Comparison of ENCODE assay signal across 18 cellular contexts in genomic region chr1:167467126-167467725, GRCh38. TPM values are rescaled to one million over a fixed set of nuclear protein-coding genes. Genes with fewer than 3 reads are reported as not detected.
DNase-seq lines count a peak whose midpoint lies in the region; ATAC-seq and TF ChIP-seq lines count a peak whose summit lies in the region.
"Had no signal": no experiment of that assay in that cellular context is flagged by ENCODE, and none has a peak within 500 bp of the region (broad histone marks: within the 10 kb centered on the region; RNA-seq: fewer than 3 reads in every experiment).

No MANE protein-coding gene starts in this region.

- no peaks in the 10 kb centered on the region for H3K9me3 Mint-ChIP-seq in stimulated activated naive CD8-positive, alpha-beta T cell treated with anti-CD3 and anti-CD28 coated beads, Interleukin-15, Interleukin-2, amounts not matched to agents 100 ng/mL and 50 ng/mL, for 24 hours
- no peaks in the 10 kb centered on the region for H3K9me3 Mint-ChIP-seq in stimulated activated naive CD8-positive, alpha-beta T cell treated with anti-CD3 and anti-CD28 coated beads, Interleukin-15, amount 100 ng/mL, for 72 hours
- no peaks in the 10 kb centered on the region for H3K9me3 Mint-ChIP-seq in activated naive CD4-positive, alpha-beta T cell treated with anti-CD3 and anti-CD28 coated beads, Interleukin-2, amount 50 U/mL, for 24 hours
- H3K9me3 Mint-ChIP-seq: activated CD4-positive, alpha-beta T cell treated with anti-CD3 and anti-CD28 coated beads, Interleukin-2, amount 10 ng/mL, durations not matched to agents 24 days and 14 days; activated naive CD8-positive, alpha-beta T cell treated with anti-CD3 and anti-CD28 coated beads, Interleukin-2, amount 10 ng/mL, durations not matched to agents 7 days and 5 days; dendritic cell treated with granulocyte-macrophage colony-stimulating factor and Interleukin-4, amounts not matched to agents 40 ng/mL and 50 ng/mL, for 4 days had no signal

- peaks cover 35% of the 10 kb centered on the region for H3K36me3 Mint-ChIP-seq in stimulated activated naive CD8-positive, alpha-beta T cell treated with anti-CD3 and anti-CD28 coated beads, Interleukin-15, Interleukin-2, amounts not matched to agents 100 ng/mL and 50 ng/mL, for 24 hours (ENCODE audit: low read depth)
- peaks cover 5% of the 10 kb centered on the region for H3K36me3 Mint-ChIP-seq in activated naive CD4-positive, alpha-beta T cell treated with anti-CD3 and anti-CD28 coated beads, Interleukin-2, amount 50 U/mL, for 24 hours

- H3K9me2 ChIP-seq in GM23248 (ENCODE audit: insufficient read depth), result no peaks in the 10 kb centered on the region

- no peak for ATAC-seq in stimulated activated naive CD8-positive, alpha-beta T cell treated with anti-CD3 and anti-CD28 coated beads, Interleukin-15, amount 100 ng/mL, for 72 hours
- no peak for ATAC-seq in upper lobe of right lung
- ATAC-seq: Panc1 had no signal

- H3K79me2 ChIP-seq in GM23248 (ENCODE audit: insufficient read depth), result no peaks in the 10 kb centered on the region

- no peaks in the 10 kb centered on the region for H3K27me3 ChIP-seq in iPS-18a (ENCODE audit: control insufficient read depth, insufficient read depth, low read length)
- H3K27me3 ChIP-seq in upper lobe of right lung, result no peaks in the 10 kb centered on the region
- peaks cover 18% of the 10 kb centered on the region for H3K27me3 ChIP-seq in GM23248 (replicated peaks; ENCODE audit: insufficient read depth)

- in situ Hi-C loops in GM23248 (cut with MboI), result no loop called here

- H3K27ac ChIP-seq in iPS-18a (ENCODE audit: low read length), result no peak overlapping the region
- no peak overlapping the region for H3K27ac ChIP-seq in upper lobe of right lung
- no peak overlapping the region for H3K27ac ChIP-seq in GM23248

- H3K4me2 ChIP-seq in GM23248 (ENCODE audit: unreplicated experiment), result no peak overlapping the region

- no peak for TF ChIP-seq CTCF in upper lobe of right lung (IDR thresholded peaks at IDR 0.05)

- 75 to 77% methylated on average over 15 of the region's 15 CpGs for WGBS in GM23248 (ENCODE audit: low coverage in 1 of 2, low lambda C conversion rate in 2 of 2, missing lambda C conversion rate in 2 of 2), 2 experiments

- no peaks in the 10 kb centered on the region for H3F3A ChIP-seq in GM23248 (ENCODE audit: insufficient read depth)

- peaks cover 68% of the 10 kb centered on the region for H3K4me1 Mint-ChIP-seq in stimulated activated naive CD8-positive, alpha-beta T cell treated with anti-CD3 and anti-CD28 coated beads, Interleukin-15, Interleukin-2, amounts not matched to agents 100 ng/mL and 50 ng/mL, for 24 hours (ENCODE audit: low read depth)
- H3K4me1 Mint-ChIP-seq in stimulated activated naive CD8-positive, alpha-beta T cell treated with anti-CD3 and anti-CD28 coated beads, Interleukin-15, amount 100 ng/mL, for 72 hours, result peaks cover 82% of the 10 kb centered on the region
- peaks cover 95% of the 10 kb centered on the region for H3K4me1 Mint-ChIP-seq in activated naive CD4-positive, alpha-beta T cell treated with anti-CD3 and anti-CD28 coated beads, Interleukin-2, amount 50 U/mL, for 24 hours

- intact Hi-C loops in upper lobe of right lung (cut with DNase I), result no loop called here

- H3K9ac ChIP-seq in iPS-18a (ENCODE audit: low read length), result peak overlapping the region; percentile 16
- H3K9ac ChIP-seq in GM23248, result no peak overlapping the region

- no peaks in the 10 kb centered on the region for H3K36me3 ChIP-seq in iPS-18a (ENCODE audit: control insufficient read depth, low read depth, low read length)
- no peaks in the 10 kb centered on the region for H3K36me3 ChIP-seq in upper lobe of right lung
- H3K36me3 ChIP-seq in GM23248 (ENCODE audit: low read depth), result no peaks in the 10 kb centered on the region

- no peak for DNase-seq in stimulated activated naive CD8-positive, alpha-beta T cell treated with anti-CD3 and anti-CD28 coated beads, Interleukin-15, amount 100 ng/mL, for 72 hours
- peak; percentile 21 for DNase-seq in upper lobe of right lung
- no peak for DNase-seq in NCI-H2196 treated with DMSO at 0.1 percent for 48 hours (lab: John Stamatoyannopoulos, UW; ENCODE audit: unreplicated experiment)
- no peak for DNase-seq in anterior cingulate cortex (lab: John Stamatoyannopoulos, UW)
- no peak for DNase-seq in GM23248
- DNase-seq: activated CD4-positive, alpha-beta T cell treated with anti-CD3 and anti-CD28 coated beads, Interleukin-2, amount 10 ng/mL, durations not matched to agents 24 days and 14 days; activated naive CD8-positive, alpha-beta T cell treated with anti-CD3 and anti-CD28 coated beads, Interleukin-2, amount 10 ng/mL, durations not matched to agents 7 days and 5 days; HCEC 1CT; NCI-H446; stimulated activated CD4-positive, alpha-beta T cell treated with anti-CD3 and anti-CD28 coated beads, Interleukin-4, amount 100 ng/mL, for 4 hours; stimulated activated naive CD4-positive, alpha-beta T cell treated with Interleukin-2 at 50 U/mL for 16 hours; T-helper 1 cell had no signal

- no peak overlapping the region for H3K4me3 Mint-ChIP-seq in stimulated activated naive CD8-positive, alpha-beta T cell treated with anti-CD3 and anti-CD28 coated beads, Interleukin-15, Interleukin-2, amounts not matched to agents 100 ng/mL and 50 ng/mL, for 24 hours
- H3K4me3 Mint-ChIP-seq in stimulated activated naive CD8-positive, alpha-beta T cell treated with anti-CD3 and anti-CD28 coated beads, Interleukin-15, amount 100 ng/mL, for 72 hours, result no peak overlapping the region
- H3K4me3 Mint-ChIP-seq in activated naive CD4-positive, alpha-beta T cell treated with anti-CD3 and anti-CD28 coated beads, Interleukin-2, amount 50 U/mL, for 24 hours, result peak overlapping the region; percentile 52
- H3K4me3 Mint-ChIP-seq: activated CD4-positive, alpha-beta T cell treated with anti-CD3 and anti-CD28 coated beads, Interleukin-2, amount 10 ng/mL, durations not matched to agents 24 days and 14 days; activated naive CD8-positive, alpha-beta T cell treated with anti-CD3 and anti-CD28 coated beads, Interleukin-2, amount 10 ng/mL, durations not matched to agents 7 days and 5 days; dendritic cell treated with granulocyte-macrophage colony-stimulating factor and Interleukin-4, amounts not matched to agents 40 ng/mL and 50 ng/mL, for 4 days had no signal

- H4K20me1 ChIP-seq in GM23248 (ENCODE audit: insufficient read depth), result no peaks in the 10 kb centered on the region

- H3K27ac Mint-ChIP-seq in stimulated activated naive CD8-positive, alpha-beta T cell treated with anti-CD3 and anti-CD28 coated beads, Interleukin-15, Interleukin-2, amounts not matched to agents 100 ng/mL and 50 ng/mL, for 24 hours, result peak overlapping the region; percentile 61
- peak overlapping the region in 1 of 2 donors; percentile 34 for H3K27ac Mint-ChIP-seq in stimulated activated naive CD8-positive, alpha-beta T cell treated with anti-CD3 and anti-CD28 coated beads, Interleukin-15, amount 100 ng/mL, for 72 hours
- peak overlapping the region; percentile 94 for H3K27ac Mint-ChIP-seq in activated naive CD4-positive, alpha-beta T cell treated with anti-CD3 and anti-CD28 coated beads, Interleukin-2, amount 50 U/mL, for 24 hours
- H3K27ac Mint-ChIP-seq: activated CD4-positive, alpha-beta T cell treated with anti-CD3 and anti-CD28 coated beads, Interleukin-2, amount 10 ng/mL, durations not matched to agents 24 days and 14 days; activated naive CD8-positive, alpha-beta T cell treated with anti-CD3 and anti-CD28 coated beads, Interleukin-2, amount 10 ng/mL, durations not matched to agents 7 days and 5 days; dendritic cell treated with granulocyte-macrophage colony-stimulating factor and Interleukin-4, amounts not matched to agents 40 ng/mL and 50 ng/mL, for 4 days had no signal

- H3K4me3 ChIP-seq in iPS-18a (ENCODE audit: low read length), result no peak overlapping the region
- no peak overlapping the region for H3K4me3 ChIP-seq in upper lobe of right lung
- no peak overlapping the region for H3K4me3 ChIP-seq in GM23248

- H3K27me3 Mint-ChIP-seq in stimulated activated naive CD8-positive, alpha-beta T cell treated with anti-CD3 and anti-CD28 coated beads, Interleukin-15, Interleukin-2, amounts not matched to agents 100 ng/mL and 50 ng/mL, for 24 hours, result no peaks in the 10 kb centered on the region
- no peaks in the 10 kb centered on the region for H3K27me3 Mint-ChIP-seq in stimulated activated naive CD8-positive, alpha-beta T cell treated with anti-CD3 and anti-CD28 coated beads, Interleukin-15, amount 100 ng/mL, for 72 hours
- H3K27me3 Mint-ChIP-seq in activated naive CD4-positive, alpha-beta T cell treated with anti-CD3 and anti-CD28 coated beads, Interleukin-2, amount 50 U/mL, for 24 hours, result no peaks in the 10 kb centered on the region
- H3K27me3 Mint-ChIP-seq: activated CD4-positive, alpha-beta T cell treated with anti-CD3 and anti-CD28 coated beads, Interleukin-2, amount 10 ng/mL, durations not matched to agents 24 days and 14 days; activated naive CD8-positive, alpha-beta T cell treated with anti-CD3 and anti-CD28 coated beads, Interleukin-2, amount 10 ng/mL, durations not matched to agents 7 days and 5 days had no signal

- H3K4me1 ChIP-seq in iPS-18a (ENCODE audit: control insufficient read depth, low read depth, low read length), result peaks cover 17% of the 10 kb centered on the region
- H3K4me1 ChIP-seq in upper lobe of right lung, result no peaks in the 10 kb centered on the region
- H3K4me1 ChIP-seq in GM23248 (ENCODE audit: insufficient read depth), result no peaks in the 10 kb centered on the region

- H3K9me3 ChIP-seq in iPS-18a (ENCODE audit: control insufficient read depth, low read depth, low read length), result no peaks in the 10 kb centered on the region
- H3K9me3 ChIP-seq in upper lobe of right lung, result no peaks in the 10 kb centered on the region
- no peaks in the 10 kb centered on the region for H3K9me3 ChIP-seq in GM23248 (ENCODE audit: low read depth)

- no peak overlapping the region for H2AFZ ChIP-seq in GM23248

RNA-seq across cellular contexts. Expression of gene CD247, which starts 51.1 kb away (rescaled TPM):
- total RNA-seq in upper lobe of right lung, result 8.9 TPM
- total RNA-seq in GM23248 (2014; rRNA removed; shearing (Covaris generic)), result not detected in 2 replicates
- polyA plus RNA-seq in GM23248 (2016; fragmentation: Nextera tagmentation; extraction: Ambion mirVana), result not detected in 2 replicates
- total RNA-seq: renal cortical epithelial cell had no signal
